In the genomic region with DNA sequence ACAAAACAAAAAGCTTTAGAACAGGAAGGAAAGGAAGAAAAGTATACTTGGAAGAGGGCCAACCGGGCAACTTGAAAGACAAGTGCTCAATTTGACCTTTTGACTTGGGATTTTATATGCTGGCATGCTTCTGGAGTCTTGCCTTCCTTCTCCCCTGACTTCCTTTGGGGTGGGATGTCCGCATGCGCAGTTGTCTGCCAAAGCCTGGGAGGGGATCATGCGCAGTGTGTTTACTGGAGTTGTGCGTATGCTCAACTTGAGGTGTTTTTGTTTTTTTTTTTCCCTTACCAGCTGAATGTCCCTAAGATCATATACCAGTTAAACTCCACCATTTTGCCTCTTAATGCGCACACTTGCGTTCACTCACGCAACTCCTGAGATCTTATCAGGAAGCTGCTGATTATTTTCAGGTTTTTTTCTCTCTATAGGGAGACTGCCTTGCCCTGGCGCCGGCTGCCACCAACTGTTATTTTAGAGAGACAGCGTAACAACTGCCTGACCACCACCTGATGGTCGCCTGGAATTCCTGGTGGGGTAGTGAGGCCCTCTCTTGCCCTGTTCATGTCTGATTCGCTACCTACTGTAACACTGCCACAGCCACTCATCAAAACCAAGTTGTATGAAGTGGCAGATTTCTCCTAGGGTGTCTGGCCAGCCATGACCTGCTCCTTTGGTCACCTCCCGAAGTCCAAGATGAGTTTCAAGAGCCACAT, we compare ENCODE assay signal across 17 cellular contexts.
DNase-seq lines count a peak whose midpoint lies in the region; ATAC-seq, FAIRE-seq and TF ChIP-seq lines count a peak whose summit lies in the region.
"Had no signal": no experiment of that assay in that cellular context is flagged by ENCODE, and none has a peak within 500 bp of the region (broad histone marks: within the 10 kb centered on the region; RNA-seq: fewer than 3 reads in every experiment).

No MANE protein-coding gene starts in this region.

- CTCF ChIA-PET in K562 (lab: Yijun Ruan, JAX; ENCODE audit: low intra/inter-chr PET ratio): no interaction called here
- CTCF ChIA-PET in CD4-positive, alpha-beta T cell (lab: Charles Lee): no interaction called here

- H3K79me2 ChIP-seq in K562 (ENCODE audit: control insufficient read depth, insufficient read depth, low read length): no peaks in the 10 kb centered on the region

- H3K27ac ChIP-seq in C4-2B (peak overlapping the region; percentile 61), K562 (ENCODE audit: extremely low read depth, low read depth, low read length) (no peak overlapping the region), esophagus squamous epithelium (no peak overlapping the region)
- H3K27ac ChIP-seq in CD4-positive, alpha-beta T cell (ENCODE audit: low read depth, low read length): no peak overlapping the region
- H3K27ac ChIP-seq: BLaER1 had no signal

- POLR2A ChIA-PET in K562 (lab: Yijun Ruan, JAX): no interaction called here
- POLR2A ChIA-PET in CD4-positive, alpha-beta T cell (lab: Charles Lee): no interaction called here

- BruUV-seq in K562 (replicated peaks; lab: Mats Ljungman, UMichigan): no TSS peak

- no peaks in the 10 kb centered on the region for H3K4me1 ChIP-seq in K562 (replicated peaks in 1 of 2; ENCODE audit: control insufficient read depth in 2 of 2, insufficient read depth in 2 of 2, low read length in 2 of 2)
- no peaks in the 10 kb centered on the region for H3K4me1 ChIP-seq in mucosa of descending colon (ENCODE audit: low read depth)
- H3K4me1 ChIP-seq in esophagus squamous epithelium: no peaks in the 10 kb centered on the region
- H3K4me1 ChIP-seq: BLaER1, HAP-1 had no signal

- no peaks in the 10 kb centered on the region for H3K36me3 Mint-ChIP-seq in CD4-positive, alpha-beta T cell (ENCODE audit: low read depth)
- H3K36me3 Mint-ChIP-seq: CD4-positive, CD25-positive, alpha-beta regulatory T cell had no signal

- no peak for ATAC-seq in K562
- ATAC-seq in mucosa of descending colon: no peak
- no peak for ATAC-seq in CD4-positive, alpha-beta T cell (ENCODE audit: poor library complexity)
- ATAC-seq: HepG2 had no signal

- TF ChIP-seq RAD21 in K562 (CRISPR knock-in tag; conservative IDR thresholded peaks at IDR 0.05 in 1 of 2, IDR thresholded peaks at IDR 0.05 in 1 of 2): no peak

- H3K36me3 ChIP-seq in K562 (ENCODE audit: control insufficient read depth, insufficient read depth, low read length) (no peaks in the 10 kb centered on the region), mucosa of descending colon (ENCODE audit: low read depth) (no peaks in the 10 kb centered on the region), esophagus squamous epithelium (no peaks in the 10 kb centered on the region)
- H3K36me3 ChIP-seq: BLaER1, HAP-1 had no signal

- TF ChIP-seq POLR2A in K562 (conservative IDR thresholded peaks at IDR 0.05) (no peak), esophagus squamous epithelium (IDR thresholded peaks at IDR 0.05) (no peak)

- peaks cover 4% of the 10 kb centered on the region for H3K27me3 Mint-ChIP-seq in CD4-positive, alpha-beta T cell
- H3K27me3 Mint-ChIP-seq: CD4-positive, CD25-positive, alpha-beta regulatory T cell had no signal

- H3K4me2 ChIP-seq in K562 (ENCODE audit: insufficient read depth, low read length): no peak overlapping the region
- H3K4me2 ChIP-seq: BLaER1 had no signal

- peaks cover 15 to 48% of the 10 kb centered on the region in 2 experiments for H3K27me3 ChIP-seq in K562 (ENCODE audit: control insufficient read depth in 2 of 2, insufficient read depth in 2 of 2, low read length in 2 of 2)
- H3K27me3 ChIP-seq in esophagus squamous epithelium: no peaks in the 10 kb centered on the region
- no peaks in the 10 kb centered on the region for H3K27me3 ChIP-seq in CD4-positive, alpha-beta T cell (ENCODE audit: control insufficient read depth, insufficient read depth, low read length)
- H3K27me3 ChIP-seq: BLaER1 had no signal

- TF ChIP-seq CTCF in C4-2B (conservative IDR thresholded peaks at IDR 0.05) (no peak), K562 (IDR thresholded peaks at IDR 0.05 in 2 of 3, conservative IDR thresholded peaks at IDR 0.05 in 1 of 3; ENCODE audit: insufficient read depth in 2 of 3, low read depth in 1 of 3, low read length in 3 of 3) (no peak), mucosa of descending colon (IDR thresholded peaks at IDR 0.05) (no peak), esophagus squamous epithelium (IDR thresholded peaks at IDR 0.05) (no peak)
- no peak for TF ChIP-seq CTCF in CD4-positive, alpha-beta T cell (IDR thresholded peaks at IDR 0.05)

- DNase-seq in LoVo (ENCODE audit: low spot score): peak; percentile 12
- DNase-seq in K562 (ENCODE audit: extremely low read depth in 1 of 4, low spot score in 3 of 4): no peak
- DNase-seq in mucosa of descending colon: peak in 2 of 3 donors; percentile 21 to 68
- DNase-seq in esophagus squamous epithelium (lab: John Stamatoyannopoulos, UW): no peak
- DNase-seq in activated naive CD4-positive, alpha-beta T cell treated with Interleukin-2 at 50 U/mL for 16 hours: no peak
- DNase-seq in CD4-positive, alpha-beta T cell: no peak
- DNase-seq: 8988T; AML-193; Calu3; CD4-positive, CD25-positive, alpha-beta regulatory T cell; DMS 273 treated with DMSO at 0.1 percent for 48 hours; DND-41 had no signal

- TF ChIP-seq EP300 in K562 (IDR thresholded peaks at IDR 0.05; ENCODE audit: low read length): no peak

- FAIRE-seq in K562 (lab: Jason Lieb, UNC): no peak
- FAIRE-seq: HepG2, HTR-8/SVneo had no signal

- H3K9me3 ChIP-seq in K562 (replicated peaks; ENCODE audit: control insufficient read depth, insufficient read depth, low read depth, low read length) (no peaks in the 10 kb centered on the region), mucosa of descending colon (no peaks in the 10 kb centered on the region), esophagus squamous epithelium (no peaks in the 10 kb centered on the region)
- no peaks in the 10 kb centered on the region for H3K9me3 ChIP-seq in CD4-positive, alpha-beta T cell (ENCODE audit: control insufficient read depth, low read length)
- H3K9me3 ChIP-seq: BLaER1, HAP-1 had no signal

- in situ Hi-C loops in K562 (cut with MboI): loop anchor here (10.0 to 25.0 kb wide), 2 partner anchors 436 to 777 kb away; a partner anchor contains a TSS

- 13% methylated on average over 14 of the region's 14 CpGs for WGBS in K562 (ENCODE audit: insufficient coverage, low coverage, missing lambda C conversion rate)
- 88 to 91% methylated on average over 14 of the region's 14 CpGs for WGBS in esophagus squamous epithelium, 2 donors

- H3K9me3 Mint-ChIP-seq in CD4-positive, alpha-beta T cell: no peaks in the 10 kb centered on the region

- H3K4me3 Mint-ChIP-seq in CD4-positive, alpha-beta T cell: no peak overlapping the region
- H3K4me3 Mint-ChIP-seq: CD4-positive, CD25-positive, alpha-beta regulatory T cell had no signal

- H2AFZ ChIP-seq in K562 (ENCODE audit: low read depth, low read length): no peak overlapping the region

- intact Hi-C loops in K562 (cut with micrococcal nuclease) (loop anchor here (10.0 kb wide), 3 partner anchors 146 to 1116 kb away; no protein-coding TSS in a partner anchor), mucosa of descending colon (cut with DNase I, micrococcal nuclease) (no loop called here), esophagus squamous epithelium (cut with DNase I) (loop anchor here (5.0 kb wide), 1 partner anchor 438 kb away; no protein-coding TSS in a partner anchor)
- intact Hi-C loops in CD4-positive, alpha-beta T cell (cut with DNase I, micrococcal nuclease): no loop called here

- peaks cover 6% of the 10 kb centered on the region for H3K4me1 Mint-ChIP-seq in CD4-positive, alpha-beta T cell (ENCODE audit: low read depth)
- H3K4me1 Mint-ChIP-seq: CD4-positive, CD25-positive, alpha-beta regulatory T cell had no signal

- no peak overlapping the region for H3K4me3 ChIP-seq in K562
- H3K4me3 ChIP-seq in mucosa of descending colon: no peak overlapping the region
- no peak overlapping the region for H3K4me3 ChIP-seq in esophagus squamous epithelium
- H3K4me3 ChIP-seq: BLaER1, HAP-1 had no signal

- no peaks in the 10 kb centered on the region for H4K20me1 ChIP-seq in K562 (replicated peaks; ENCODE audit: control insufficient read depth, insufficient read depth, low read length)
- H4K20me1 ChIP-seq: BLaER1 had no signal

- H3K9me1 ChIP-seq in K562 (ENCODE audit: control insufficient read depth, insufficient read depth, low read length): no peaks in the 10 kb centered on the region

- no peak overlapping the region for H3K27ac Mint-ChIP-seq in CD4-positive, alpha-beta T cell

- H3K9ac ChIP-seq in K562 (ENCODE audit: insufficient read depth in 1 of 2, low read depth in 2 of 2, low read length in 2 of 2): no peak overlapping the region
- H3K9ac ChIP-seq: BLaER1 had no signal

TF ChIP-seq in K562, 482 proteins besides CTCF, POLR2A, EP300 and RAD21:
- 0 out of 2 replicates have a peak, but pooled peaks have one; percentile 13 for TF ChIP-seq CXXC5 (CRISPR knock-in tag; IDR thresholded peaks at IDR 0.05)
- TF ChIP-seq MECOM (CRISPR knock-in tag; IDR thresholded peaks at IDR 0.05): no peak
- peak; percentile 55 to 66; a peak in 3 of 4 replicates for TF ChIP-seq NRF1 (conservative IDR thresholded peaks at IDR 0.05 in 1 of 2, IDR thresholded peaks at IDR 0.05 in 1 of 2)
- peak; percentile 27; the same call in 1 of the 2 replicates for TF ChIP-seq NFIC (IDR thresholded peaks at IDR 0.05)

Comparison
In these comparisons a context has a peak if more than half of its experiments do, and no peak if none do; other contexts are left out.
1. DNase-seq: peak in LoVo (single experiment) and mucosa of descending colon (2 of 3); none in K562 (0 of 4), esophagus squamous epithelium (single experiment), activated naive CD4-positive, alpha-beta T cell treated with Interleukin-2 at 50 U/mL for 16 hours (single experiment) and CD4-positive, alpha-beta T cell (0 of 10).
2. intact Hi-C loops: an anchor here in K562 (10.0 kb wide) and esophagus squamous epithelium (5.0 kb wide); none called in mucosa of descending colon and CD4-positive, alpha-beta T cell.